ENCODE assay signal across 9 cellular contexts in genomic region chr5:16934669-16935068, GRCh38. TPM values are rescaled to one million over a fixed set of nuclear protein-coding genes. Genes with fewer than 3 reads are reported as not detected.
DNase-seq lines count a peak whose midpoint lies in the region; ATAC-seq, FAIRE-seq and TF ChIP-seq lines count a peak whose summit lies in the region.
"Had no signal": no experiment of that assay in that cellular context is flagged by ENCODE, and none has a peak within 500 bp of the region (broad histone marks: within the 10 kb centered on the region; RNA-seq: fewer than 3 reads in every experiment).

No MANE protein-coding gene starts in this region.

- no TSS peak for BruUV-seq in PC-9 (replicated peaks; lab: Mats Ljungman, UMichigan)

- H3K27me3 ChIP-seq in PC-9 (ENCODE audit: insufficient read depth, low read depth) (no peaks in the 10 kb centered on the region), esophagus muscularis mucosa (peaks cover 0 to 78% (median 20%) of the 10 kb centered on the region in 4 donors), pancreas (no peaks in the 10 kb centered on the region)

- POLR2A ChIA-PET in PC-9 (lab: Charles Lee; ENCODE audit: unreplicated experiment) = interaction anchor here (0.6 to 0.8 kb wide), 2 partner anchors 21 to 106 kb away, joined by 7 to 23 read pairs; no protein-coding TSS in a partner anchor

- H3K9me3 ChIP-seq in PC-9 (ENCODE audit: insufficient read depth, low read depth) = no peaks in the 10 kb centered on the region
- no peaks in the 10 kb centered on the region for H3K9me3 ChIP-seq in esophagus muscularis mucosa
- no peaks in the 10 kb centered on the region for H3K9me3 ChIP-seq in pancreas

- H3K4me3 ChIP-seq in PC-9 (peak overlapping the region; percentile 93), esophagus muscularis mucosa (peak overlapping the region; percentile 62 to 73 (median 68)), pancreas (peak overlapping the region; percentile 62 to 95 (median 80))

- H3K36me3 ChIP-seq in PC-9 (ENCODE audit: low read depth) (no peaks in the 10 kb centered on the region), esophagus muscularis mucosa (no peaks in the 10 kb centered on the region), pancreas (no peaks in the 10 kb centered on the region)

- H3K4me2 ChIP-seq in PC-9 = peak overlapping the region; percentile 89

- H3K79me2 ChIP-seq in PC-9 (ENCODE audit: low read depth) = peaks cover 61% of the 10 kb centered on the region

- intact Hi-C loops in PC-9 (cut with micrococcal nuclease; ENCODE audit: unreplicated experiment) (loop anchor here (1.0 to 10.0 kb wide), 12 partner anchors 21 to 255 kb away; no protein-coding TSS in a partner anchor), esophagus muscularis mucosa (cut with DNase I) (loop anchor here (5.0 to 10.0 kb wide), 2 partner anchors 198 to 250 kb away; no protein-coding TSS in a partner anchor), pancreas (cut with DNase I) (loop anchor here in 2 of 3 donors (10.0 kb wide), 2 partner anchors 120 to 200 kb away; no protein-coding TSS in a partner anchor)

- H3K27ac ChIP-seq in PC-9 (peak overlapping the region; percentile 7; the same call in 1 of the 2 replicates), esophagus muscularis mucosa (replicated peaks in 1 of 4) (no peak overlapping the region), pancreas (peak overlapping the region in 3 of 4 donors; percentile 93 to 98 (median 95))

- peaks cover 37% of the 10 kb centered on the region for H3K4me1 ChIP-seq in PC-9 (replicated peaks; ENCODE audit: insufficient read depth)
- peaks cover 9 to 30% (median 29%) of the 10 kb centered on the region in 4 donors for H3K4me1 ChIP-seq in esophagus muscularis mucosa
- peaks cover 16 to 32% (median 27%) of the 10 kb centered on the region in 3 donors for H3K4me1 ChIP-seq in pancreas

- CTCF ChIA-PET in PC-9 (lab: Charles Lee) = interaction anchor here (0.6 to 1.9 kb wide), 2 partner anchors 122 to 198 kb away, joined by 7 to 11 read pairs; no protein-coding TSS in a partner anchor

- H2AFZ ChIP-seq in PC-9 = peak overlapping the region; percentile 98

- TF ChIP-seq CTCF in PC-9 (conservative IDR thresholded peaks at IDR 0.05) = no peak
- no peak for TF ChIP-seq CTCF in esophagus muscularis mucosa (IDR thresholded peaks at IDR 0.05)
- no peak for TF ChIP-seq CTCF in pancreas (IDR thresholded peaks at IDR 0.05)

- no peaks in the 10 kb centered on the region for H3K9me2 ChIP-seq in PC-9 (ENCODE audit: insufficient read depth)

- TF ChIP-seq POLR2A in esophagus muscularis mucosa (IDR thresholded peaks at IDR 0.05; ENCODE audit: low read depth) = no peak

- peaks cover 6% of the 10 kb centered on the region; the same call in 1 of the 2 replicates for H4K20me1 ChIP-seq in PC-9 (ENCODE audit: insufficient read depth)

- DNase-seq in ELF-1 (ENCODE audit: low read depth, low spot score) (peak; percentile 15), PC-9 (no peak), esophagus muscularis mucosa (ENCODE audit: extremely low spot score) (no peak), pancreas (no peak), HK-2 (ENCODE audit: unreplicated experiment) (no peak)
- no peak for DNase-seq in activated naive CD4-positive, alpha-beta T cell (lab: John Stamatoyannopoulos, UW)
- no peak for DNase-seq in activated CD8-positive, alpha-beta memory T cell treated with anti-CD3 and anti-CD28 coated beads for 24 hours

- no peak for FAIRE-seq in pancreas (lab: Jason Lieb, UNC)
- FAIRE-seq: endometrium had no signal

- WGBS in esophagus muscularis mucosa = 2% methylated on average over 4 of the region's 4 CpGs
- WGBS in pancreas, 2 donors = 1% methylated on average over 4 of the region's 4 CpGs

- H3F3A ChIP-seq in PC-9 (ENCODE audit: insufficient read depth, low read depth) = peaks cover 16% of the 10 kb centered on the region

- ATAC-seq in pancreas = no peak
- ATAC-seq in GM21723 (IDR thresholded peaks at IDR 0.05; ENCODE audit: unreplicated experiment) = no peak

- no peak for TF ChIP-seq EP300 in esophagus muscularis mucosa (IDR thresholded peaks at IDR 0.05)

RNA-seq across cellular contexts. Expression of gene MYO10, which starts 1.4 kb away (rescaled TPM):
- total RNA-seq in PC-9 (2021) = 92.8 and 116 TPM in 2 replicates
- total RNA-seq in esophagus muscularis mucosa = 1 to 10 TPM; 7.1 to 9.3 (median 7.8) TPM
- total RNA-seq in pancreas = 10 to 100 TPM; 23.8 to 47.3 (median 38.6) TPM
- polyA plus RNA-seq in pancreas = 10 to 100 TPM; 11.5 to 17.5 TPM

Comparison
In these comparisons a context has a peak if more than half of its experiments do, and no peak if none do; other contexts are left out.
1. H3K27ac ChIP-seq: peak in PC-9 (single experiment) and pancreas (3 of 4); none in esophagus muscularis mucosa (0 of 4).
2. Peak in every context shown above with its lines, with median percentiles within 50 percentile points of each other: H3K4me3 ChIP-seq.